ENCODE assay signal across 27 cellular contexts in the genomic region with DNA sequence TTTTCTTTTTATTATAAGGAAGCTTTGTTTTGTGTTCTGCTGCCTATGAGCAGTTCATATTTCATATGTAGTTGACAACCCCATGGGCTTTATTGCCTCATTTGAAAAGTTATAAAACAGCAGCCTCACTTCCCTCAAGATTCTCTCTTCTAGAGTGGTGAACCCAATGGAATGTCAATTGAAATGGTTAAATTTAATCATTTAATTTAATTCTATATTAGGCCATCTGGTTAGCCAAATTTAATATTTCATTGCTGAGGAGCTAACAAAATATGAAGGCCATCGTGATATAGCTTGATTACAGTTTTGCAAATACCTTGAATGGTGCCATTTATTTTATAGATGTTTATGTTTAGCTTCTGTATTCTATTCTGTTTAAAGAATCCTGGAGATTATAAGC.
"Had no signal": no experiment of that assay in that cellular context is flagged by ENCODE, and none has a peak within 500 bp of the region (broad histone marks: within the 10 kb centered on the region; RNA-seq: fewer than 3 reads in every experiment).

No MANE protein-coding gene starts in this region.

- H3K27me3 ChIP-seq: body of pancreas, breast epithelium, Peyer's patch, SJSA1 had no signal

- H3K4me3 ChIP-seq: body of pancreas, breast epithelium, K562, Peyer's patch, SJSA1 had no signal

- H3K36me3 ChIP-seq: breast epithelium, Peyer's patch, SJSA1, WERI-Rb-1 had no signal

- DNase-seq: activated CD4-positive, alpha-beta T cell treated with anti-CD3 and anti-CD28 coated beads for 1 hour; activated CD4-positive, alpha-beta T cell treated with anti-CD3 and anti-CD28 coated beads, Interleukin-2, amount 10 ng/mL, durations not matched to agents 24 days and 14 days; activated CD4-positive, alpha-beta T cell treated with anti-CD3 and anti-CD28 coated beads, Interleukin-2, amount 50 U/mL, for 4 hours; activated CD4-positive, CD25-positive, alpha-beta regulatory T cell; activated CD8-positive, alpha-beta T cell treated with anti-CD3 and anti-CD28 coated beads for 36 hours; activated gamma-delta T cell; activated naive CD4-positive, alpha-beta T cell treated with Interleukin-2 at 50 U/mL for 16 hours; activated naive CD8-positive, alpha-beta T cell treated with anti-CD3 and anti-CD28 coated beads, Interleukin-2, amount 10 ng/mL, durations not matched to agents 7 days and 5 days; activated T-cell treated with anti-CD3 and anti-CD28 coated beads, Interleukin-2, amount 50 U/mL, for 24 hours; body of pancreas; Kasumi-1; NCI-H1092 treated with DMSO at 0.1 percent for 48 hours; NCI-H187; NCI-H2029 treated with DMSO at 0.1 percent for 48 hours; NCI-H2107; NCI-H226; NCI-H446 treated with DMSO at 0.1 percent for 48 hours; NK-92 treated with Interleukin-12 subunit alpha and Interleukin-12 subunit beta, amount 100 ng/mL, for 24 hours; PC-3; Peyer's patch; SHP77 treated with DMSO at 0.1 percent for 48 hours; T1000; WERI-Rb-1 had no signal

- ATAC-seq: activated CD8-positive, alpha-beta T cell treated with anti-CD3 and anti-CD28 coated beads for 36 hours; body of pancreas; K562; PC-3 had no signal

- FAIRE-seq: astrocyte, K562 had no signal

- H3K27ac ChIP-seq: body of pancreas, breast epithelium, Peyer's patch, SJSA1, WERI-Rb-1 had no signal

- H3K9me3 ChIP-seq: body of pancreas, breast epithelium, Peyer's patch, SJSA1 had no signal

- H3K4me1 ChIP-seq: body of pancreas, breast epithelium, Peyer's patch had no signal
